21 cellular contexts compared by ENCODE assay signal in the genomic region with DNA sequence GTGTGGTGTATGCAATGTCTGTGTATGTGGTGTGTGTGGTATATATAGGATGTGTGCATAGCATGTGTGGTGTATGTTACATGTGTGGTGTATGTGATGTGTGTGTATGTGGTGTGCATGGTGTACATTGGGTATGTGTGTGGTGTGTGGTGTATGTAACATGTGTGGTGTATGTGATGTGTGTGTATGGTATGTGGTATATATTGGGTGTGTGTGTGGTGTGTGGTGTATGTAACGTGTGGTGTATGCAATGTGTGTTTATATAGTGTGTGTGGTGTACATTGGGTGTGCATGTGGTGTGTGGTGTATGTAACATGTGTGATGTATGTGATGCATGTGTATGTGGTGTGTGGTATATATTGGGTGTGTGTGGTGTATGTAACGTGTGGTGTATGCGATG.
"Had no signal": no experiment of that assay in that cellular context is flagged by ENCODE, and none has a peak within 500 bp of the region (broad histone marks: within the 10 kb centered on the region; RNA-seq: fewer than 3 reads in every experiment).

No MANE protein-coding gene starts in this region.

- H3K27ac ChIP-seq: cardiac muscle cell, colonic mucosa, right atrium auricular region, upper lobe of left lung, vagina had no signal

- H3K27me3 ChIP-seq: cardiac muscle cell, colonic mucosa, right atrium auricular region, upper lobe of left lung, vagina had no signal

- H3K4me1 ChIP-seq: right atrium auricular region, upper lobe of left lung had no signal

- H3K36me3 ChIP-seq: cardiac muscle cell, colonic mucosa, right atrium auricular region, upper lobe of left lung, vagina had no signal

- H3K9me3 ChIP-seq: colonic mucosa, right atrium auricular region, upper lobe of left lung, vagina had no signal

- H3K4me3 ChIP-seq: cardiac muscle cell, colonic mucosa, dorsolateral prefrontal cortex, right atrium auricular region, upper lobe of left lung, vagina had no signal

- ATAC-seq: activated naive CD4-positive, alpha-beta T cell treated with anti-CD3 and anti-CD28 coated beads, Interleukin-2, amount 50 U/mL, for 72 hours; activated T-cell treated with anti-CD3 and anti-CD28 coated beads, Interleukin-2, amount 50 U/mL, for 72 hours; stimulated activated effector memory CD8-positive, alpha-beta T cell treated with anti-CD3 and anti-CD28 coated beads, Interleukin-12 subunit alpha, Interleukin-12 subunit beta, amount 100 ng/mL, for 72 hours had no signal

- DNase-seq: activated CD4-positive, alpha-beta T cell treated with anti-CD3 and anti-CD28 coated beads for 4 hours; activated CD4-positive, alpha-beta T cell treated with anti-CD3 and anti-CD28 coated beads, Interleukin-2, amount 50 U/mL, for 4 hours; activated naive CD4-positive, alpha-beta T cell; activated T-cell treated with anti-CD3 and anti-CD28 coated beads for 4 hours; activated T-cell treated with anti-CD3 and anti-CD28 coated beads, Interleukin-2, amount 50 U/mL, for 72 hours; cerebellar nuclear complex; colonic mucosa; effector memory CD4-positive, alpha-beta T cell; immature natural killer cell; midbrain; naive thymus-derived CD4-positive, alpha-beta T cell; occipital lobe; stimulated activated CD4-positive, alpha-beta T cell treated with anti-CD3 and anti-CD28 coated beads, Interleukin-12 subunit alpha, Interleukin-12 subunit beta, amount 100 ng/mL, for 4 hours; stimulated activated CD4-positive, alpha-beta T cell treated with anti-CD3 and anti-CD28 coated beads, Interleukin-4, amount 100 ng/mL, for 24 hours; upper lobe of left lung had no signal
